ENCODE assay signal across 9 cellular contexts in genomic region chr2:217922101-217923006, GRCh38.
DNase-seq lines count a peak whose midpoint lies in the region; ATAC-seq, FAIRE-seq and TF ChIP-seq lines count a peak whose summit lies in the region.
"Had no signal": no experiment of that assay in that cellular context is flagged by ENCODE, and none has a peak within 500 bp of the region (broad histone marks: within the 10 kb centered on the region; RNA-seq: fewer than 3 reads in every experiment).

No MANE protein-coding gene starts in this region.

- H3K36me3 ChIP-seq in HepG2 (replicated peaks in 1 of 2; ENCODE audit: control insufficient read depth in 1 of 2, insufficient read depth in 2 of 2, low read length in 2 of 2), result peaks cover 0 to 4% of the 10 kb centered on the region in 2 experiments; a peak in 2 of 5 replicates
- no peaks in the 10 kb centered on the region for H3K36me3 ChIP-seq in smooth muscle cell (ENCODE audit: low read depth)

- TF ChIP-seq CTCF in HepG2 (CRISPR knock-in tag; IDR thresholded peaks at IDR 0.05) (peak; percentile 87), smooth muscle cell (IDR thresholded peaks at IDR 0.05; ENCODE audit: borderline replicate concordance, insufficient read depth, poor library complexity, severe bottlenecking) (peak; percentile 10)

- ATAC-seq in HepG2, result peak; percentile 77
- no peak for ATAC-seq in HG02938 (IDR thresholded peaks at IDR 0.05; ENCODE audit: unreplicated experiment)
- ATAC-seq: PC-3 had no signal

- H3F3A ChIP-seq in smooth muscle cell (ENCODE audit: low read depth), result peaks cover 6% of the 10 kb centered on the region

- H3K9me3 ChIP-seq in HepG2 (ENCODE audit: low read length) (no peaks in the 10 kb centered on the region), smooth muscle cell (replicated peaks; ENCODE audit: low read depth) (no peaks in the 10 kb centered on the region)

- H3K79me2 ChIP-seq in HepG2 (ENCODE audit: insufficient read depth, low read length), result no peaks in the 10 kb centered on the region
- H3K79me2 ChIP-seq in smooth muscle cell (ENCODE audit: low read depth), result peaks cover 73% of the 10 kb centered on the region

- 61% methylated on average over 15 of the region's 19 CpGs for WGBS in HepG2 (ENCODE audit: low lambda C conversion rate)
- 45% methylated on average over 18 of the region's 19 CpGs for WGBS in smooth muscle cell (ENCODE audit: low lambda C conversion rate)

- H3K4me1 ChIP-seq in HepG2 (ENCODE audit: insufficient read depth, low read length) (peaks cover 60% of the 10 kb centered on the region), smooth muscle cell (ENCODE audit: low read depth) (peaks cover 35% of the 10 kb centered on the region)

- H4K20me1 ChIP-seq in HepG2 (ENCODE audit: insufficient read depth, low read length) (peaks cover 4% of the 10 kb centered on the region; the same call in 1 of the 2 replicates), smooth muscle cell (ENCODE audit: low read depth) (peaks cover 98% of the 10 kb centered on the region)

- TF ChIP-seq EP300 in HepG2 (IDR thresholded peaks at IDR 0.05; ENCODE audit: low read depth in 2 of 2, low read length in 2 of 2), result no peak
- no peak for TF ChIP-seq EP300 in HepG2 (CRISPR knock-in tag; IDR thresholded peaks at IDR 0.05; ENCODE audit: borderline replicate concordance)

- no TSS peak for BruUV-seq in HepG2 (replicated peaks; lab: Mats Ljungman, UMichigan)

- TF ChIP-seq POLR2A in HepG2 (IDR thresholded peaks at IDR 0.05; ENCODE audit: insufficient read depth in 1 of 2, low read depth in 2 of 2, low read length in 2 of 2), result no peak

- peak overlapping the region; percentile 61 for H3K27ac ChIP-seq in cingulate gyrus (ENCODE audit: low read depth, low read length)
- H3K27ac ChIP-seq in HepG2 (ENCODE audit: extremely low read length, insufficient read depth, low read length), result no peak overlapping the region
- peak overlapping the region; percentile 82 for H3K27ac ChIP-seq in smooth muscle cell (ENCODE audit: low read depth)

- H2AFZ ChIP-seq in HepG2 (ENCODE audit: low read length) (no peak overlapping the region), smooth muscle cell (ENCODE audit: low read depth) (no peak overlapping the region)

- peak; percentile 74 for TF ChIP-seq RAD21 in HepG2 (CRISPR knock-in tag; IDR thresholded peaks at IDR 0.05)

- H3K9ac ChIP-seq in HepG2 (ENCODE audit: insufficient read depth, low read depth, low read length) (no peak overlapping the region), smooth muscle cell (ENCODE audit: low read depth) (peak overlapping the region; percentile 5)

- FAIRE-seq in HepG2 (lab: Jason Lieb, UNC), result no peak
- no peak for FAIRE-seq in HTR-8/SVneo (lab: Jason Lieb, UNC)

- H3K4me3 ChIP-seq in HepG2 (replicated peaks in 1 of 3; ENCODE audit: insufficient read depth in 1 of 3, low read depth in 2 of 3, low read length in 3 of 3) (no peak overlapping the region; a peak in 1 of 6 replicates), smooth muscle cell (no peak overlapping the region)

- CTCF ChIA-PET in HepG2 (lab: Yijun Ruan, JAX; ENCODE audit: low intra/inter-chr PET ratio, low total read pairs), result interaction anchor here (0.7 to 2.3 kb wide), 7 partner anchors 19 to 137 kb away, joined by 3 to 9 read pairs (median 6); no protein-coding TSS in a partner anchor

- peak; percentile 74 for DNase-seq in EH (ENCODE audit: low read depth)
- no peak for DNase-seq in HepG2 (ENCODE audit: low spot score)
- no peak for DNase-seq in smooth muscle cell (lab: John Stamatoyannopoulos, UW; ENCODE audit: unreplicated experiment)
- no peak for DNase-seq in NCI-H446 (lab: John Stamatoyannopoulos, UW)
- DNase-seq in activated CD4-positive, alpha-beta T cell treated with anti-CD3 and anti-CD28 coated beads, Interleukin-2, amount 50 U/mL, for 4 hours, result no peak
- no peak for DNase-seq in HTR-8/SVneo (ENCODE audit: insufficient read length, low spot score)
- DNase-seq: PC-3 had no signal

- no peaks in the 10 kb centered on the region for H3K27me3 ChIP-seq in HepG2 (ENCODE audit: control insufficient read depth in 1 of 2, insufficient read depth in 2 of 2, low read length in 2 of 2)
- H3K27me3 ChIP-seq in smooth muscle cell (ENCODE audit: low read depth), result no peaks in the 10 kb centered on the region

- intact Hi-C loops in HepG2 (cut with micrococcal nuclease; ENCODE audit: unreplicated experiment), result loop anchor here (1.0 kb wide), 2 partner anchors 32 to 133 kb away; no protein-coding TSS in a partner anchor

- in situ Hi-C loops in HepG2 (cut with HindIII; ENCODE audit: extremely low pct_ligation_motif_present, low pct_unique_long_range_greater_than_20kb), result no loop called here

- H3K4me2 ChIP-seq in HepG2 (ENCODE audit: low read depth, low read length) (peak overlapping the region; percentile 18; the same call in 1 of the 2 replicates), smooth muscle cell (peak overlapping the region; percentile 74)

- POLR2A ChIA-PET in HepG2 (lab: Yijun Ruan, JAX), result interaction anchor here (3.2 kb wide), 1 partner anchor 20 kb away, joined by 9 read pairs; no protein-coding TSS in a partner anchor

TF ChIP-seq in HepG2, 621 proteins besides CTCF, POLR2A, EP300 and RAD21 (continues in another document):
- TF ChIP-seq PAXIP1 (CRISPR knock-in tag; conservative IDR thresholded peaks at IDR 0.05) (peak; percentile 26; the same call in 1 of the 2 replicates), ZNF451 (CRISPR knock-in tag; IDR thresholded peaks at IDR 0.05) (peak; percentile 64; the same call in 1 of the 2 replicates), ZC3H13 (CRISPR knock-in tag; IDR thresholded peaks at IDR 0.05) (no peak), SP5 (CRISPR knock-in tag; IDR thresholded peaks at IDR 0.05; ENCODE audit: borderline replicate concordance, low read depth) (0 out of 2 replicates have a peak, but pooled peaks have one; percentile 10), XBP1 (CRISPR knock-in tag; IDR thresholded peaks at IDR 0.05) (no peak), CSRNP1 (CRISPR knock-in tag; IDR thresholded peaks at IDR 0.05) (peak; percentile 46; the same call in 1 of the 2 replicates), ZNF891 (CRISPR knock-in tag; IDR thresholded peaks at IDR 0.05) (peak; percentile 80; the same call in 1 of the 2 replicates), TARDBP (CRISPR knock-in tag; IDR thresholded peaks at IDR 0.05) (peak; percentile 38; the same call in 1 of the 2 replicates)
- TF ChIP-seq, protein P1, sequence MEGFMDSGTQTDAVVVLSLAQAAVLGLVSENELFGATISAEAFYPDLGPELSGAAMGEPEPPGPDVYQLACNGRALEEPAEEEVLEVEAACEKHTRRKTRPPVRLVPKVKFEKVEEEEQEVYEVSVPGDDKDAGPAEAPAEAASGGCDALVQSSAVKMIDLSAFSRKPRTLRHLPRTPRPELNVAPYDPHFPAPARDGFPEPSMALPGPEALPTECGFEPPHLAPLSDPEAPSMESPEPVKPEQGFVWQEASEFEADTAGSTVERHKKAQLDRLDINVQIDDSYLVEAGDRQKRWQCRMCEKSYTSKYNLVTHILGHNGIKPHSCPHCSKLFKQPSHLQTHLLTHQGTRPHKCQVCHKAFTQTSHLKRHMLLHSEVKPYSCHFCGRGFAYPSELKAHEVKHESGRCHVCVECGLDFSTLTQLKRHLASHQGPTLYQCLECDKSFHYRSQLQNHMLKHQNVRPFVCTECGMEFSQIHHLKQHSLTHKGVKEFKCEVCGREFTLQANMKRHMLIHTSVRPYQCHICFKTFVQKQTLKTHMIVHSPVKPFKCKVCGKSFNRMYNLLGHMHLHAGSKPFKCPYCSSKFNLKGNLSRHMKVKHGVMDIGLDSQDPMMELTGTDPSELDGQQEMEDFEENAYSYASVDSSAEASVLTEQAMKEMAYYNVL (CRISPR knock-in tag; IDR thresholded peaks at IDR 0.05; ENCODE audit: borderline replicate concordance), result 0 out of 2 replicates have a peak, but pooled peaks have one; percentile 26
- TF ChIP-seq, protein P2, sequence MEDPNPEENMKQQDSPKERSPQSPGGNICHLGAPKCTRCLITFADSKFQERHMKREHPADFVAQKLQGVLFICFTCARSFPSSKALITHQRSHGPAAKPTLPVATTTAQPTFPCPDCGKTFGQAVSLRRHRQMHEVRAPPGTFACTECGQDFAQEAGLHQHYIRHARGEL (CRISPR knock-in tag; IDR thresholded peaks at IDR 0.05), result 0 out of 2 replicates have a peak, but pooled peaks have one; percentile 25
